In the genomic region with DNA sequence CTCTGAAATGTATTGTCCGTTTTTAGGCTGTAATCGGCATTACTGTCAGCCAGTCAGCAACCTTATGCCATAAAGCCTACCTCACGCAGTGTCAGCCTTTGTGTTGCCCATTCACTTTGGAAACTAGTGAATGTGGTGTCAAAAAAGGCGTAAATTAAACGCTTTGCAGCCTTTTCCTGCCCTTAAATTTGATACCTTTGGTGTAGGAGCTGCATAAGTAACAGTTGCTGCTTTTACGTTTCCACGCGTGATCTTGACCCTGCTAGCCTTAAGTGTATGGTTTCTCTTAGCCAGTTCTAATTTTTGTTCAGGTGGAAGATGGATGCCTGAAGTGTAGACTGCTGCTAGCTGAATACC, we compare ENCODE assay signal across 8 cellular contexts.
DNase-seq lines count a peak whose midpoint lies in the region; ATAC-seq and TF ChIP-seq lines count a peak whose summit lies in the region.

No MANE protein-coding gene starts in this region.

- 2% methylated on average over 8 of the region's 8 CpGs for WGBS in esophagus muscularis mucosa

- H3K4me2 ChIP-seq in PC-9: peak overlapping the region; percentile 90

- H3F3A ChIP-seq in PC-9 (ENCODE audit: insufficient read depth, low read depth): peaks cover 45% of the 10 kb centered on the region

- peak overlapping the region; percentile 92 for H3K4me3 ChIP-seq in GM06990 (replicated peaks; ENCODE audit: low read depth, low read length)
- H3K4me3 ChIP-seq in PC-9: peak overlapping the region; percentile 85
- peak overlapping the region; percentile 72 to 85 (median 82) for H3K4me3 ChIP-seq in esophagus muscularis mucosa

- peaks cover 14% of the 10 kb centered on the region for H4K20me1 ChIP-seq in PC-9 (ENCODE audit: insufficient read depth)

- no peaks in the 10 kb centered on the region for H3K9me2 ChIP-seq in PC-9 (ENCODE audit: insufficient read depth)

- TF ChIP-seq EP300 in esophagus muscularis mucosa (IDR thresholded peaks at IDR 0.05): no peak

- H3K27ac ChIP-seq in PC-9 (peak overlapping the region; percentile 73), esophagus muscularis mucosa (replicated peaks in 1 of 4) (peak overlapping the region; percentile 80 to 86 (median 80))

- peaks cover 14% of the 10 kb centered on the region for H3K36me3 ChIP-seq in GM06990 (ENCODE audit: control insufficient read depth, insufficient read depth, low read length)
- peaks cover 29% of the 10 kb centered on the region for H3K36me3 ChIP-seq in PC-9 (ENCODE audit: low read depth)
- peaks cover 12 to 46% (median 39%) of the 10 kb centered on the region in 4 donors for H3K36me3 ChIP-seq in esophagus muscularis mucosa

- H3K4me1 Mint-ChIP-seq in progenitor cell of endocrine pancreas (ENCODE audit: low read depth): peaks cover 22% of the 10 kb centered on the region

- H2AFZ ChIP-seq in PC-9: peak overlapping the region; percentile 82

- H3K36me3 Mint-ChIP-seq in progenitor cell of endocrine pancreas (ENCODE audit: insufficient read depth): peaks cover 24% of the 10 kb centered on the region

- TF ChIP-seq CTCF in GM06990 (IDR thresholded peaks at IDR 0.05; ENCODE audit: insufficient read depth, low read length, poor library complexity, severe bottlenecking) (no peak), PC-9 (conservative IDR thresholded peaks at IDR 0.05) (no peak), esophagus muscularis mucosa (IDR thresholded peaks at IDR 0.05) (no peak), progenitor cell of endocrine pancreas (IDR thresholded peaks at IDR 0.05; ENCODE audit: unreplicated experiment) (no peak)

- H3K27me3 ChIP-seq in GM06990 (replicated peaks; ENCODE audit: control insufficient read depth, insufficient read depth, low read length) (no peaks in the 10 kb centered on the region), PC-9 (ENCODE audit: insufficient read depth, low read depth) (no peaks in the 10 kb centered on the region), esophagus muscularis mucosa (no peaks in the 10 kb centered on the region)

- H3K9me3 ChIP-seq in PC-9 (ENCODE audit: insufficient read depth, low read depth): no peaks in the 10 kb centered on the region
- H3K9me3 ChIP-seq in esophagus muscularis mucosa: no peaks in the 10 kb centered on the region

- no peak for DNase-seq in GM06990 (ENCODE audit: extremely low read depth, insufficient read length)
- DNase-seq in PC-9: no peak
- DNase-seq in esophagus muscularis mucosa (ENCODE audit: extremely low spot score): no peak
- no peak for DNase-seq in progenitor cell of endocrine pancreas (ENCODE audit: low spot score, unreplicated experiment)
- DNase-seq in GOT3 (lab: John Stamatoyannopoulos, UW): no peak

- H3K9me3 Mint-ChIP-seq in progenitor cell of endocrine pancreas (ENCODE audit: low read depth): peaks cover 4% of the 10 kb centered on the region

- no peak for ATAC-seq in HG02759 (IDR thresholded peaks at IDR 0.05; ENCODE audit: unreplicated experiment)
- ATAC-seq in HG02885 (IDR thresholded peaks at IDR 0.05; ENCODE audit: poor library complexity, unreplicated experiment): no peak
- no peak for ATAC-seq in GM21390 (IDR thresholded peaks at IDR 0.05; ENCODE audit: unreplicated experiment)

- H3K4me1 ChIP-seq in PC-9 (replicated peaks; ENCODE audit: insufficient read depth) (peaks cover 16% of the 10 kb centered on the region), esophagus muscularis mucosa (peaks cover 25 to 28% (median 27%) of the 10 kb centered on the region in 4 donors)

- TF ChIP-seq POLR2A in esophagus muscularis mucosa (IDR thresholded peaks at IDR 0.05; ENCODE audit: low read depth): no peak

- H3K27ac Mint-ChIP-seq in progenitor cell of endocrine pancreas: peak overlapping the region; percentile 98

- H3K4me3 Mint-ChIP-seq in progenitor cell of endocrine pancreas (ENCODE audit: low read depth): peak overlapping the region; percentile 97

- peaks cover 3% of the 10 kb centered on the region for H3K27me3 Mint-ChIP-seq in progenitor cell of endocrine pancreas

- POLR2A ChIA-PET in PC-9 (lab: Charles Lee; ENCODE audit: unreplicated experiment): no interaction called here

- H3K79me2 ChIP-seq in PC-9 (ENCODE audit: low read depth): peaks cover 28% of the 10 kb centered on the region

- BruUV-seq in PC-9 (replicated peaks; lab: Mats Ljungman, UMichigan): no TSS peak

- intact Hi-C loops in PC-9 (cut with micrococcal nuclease; ENCODE audit: unreplicated experiment): loop anchor here (5.0 kb wide), 1 partner anchor 761 kb away; the partner anchor contains the start of gene REEP5
- intact Hi-C loops in esophagus muscularis mucosa (cut with DNase I): no loop called here

- CTCF ChIA-PET in PC-9 (lab: Charles Lee): no interaction called here
